In the genomic region with DNA sequence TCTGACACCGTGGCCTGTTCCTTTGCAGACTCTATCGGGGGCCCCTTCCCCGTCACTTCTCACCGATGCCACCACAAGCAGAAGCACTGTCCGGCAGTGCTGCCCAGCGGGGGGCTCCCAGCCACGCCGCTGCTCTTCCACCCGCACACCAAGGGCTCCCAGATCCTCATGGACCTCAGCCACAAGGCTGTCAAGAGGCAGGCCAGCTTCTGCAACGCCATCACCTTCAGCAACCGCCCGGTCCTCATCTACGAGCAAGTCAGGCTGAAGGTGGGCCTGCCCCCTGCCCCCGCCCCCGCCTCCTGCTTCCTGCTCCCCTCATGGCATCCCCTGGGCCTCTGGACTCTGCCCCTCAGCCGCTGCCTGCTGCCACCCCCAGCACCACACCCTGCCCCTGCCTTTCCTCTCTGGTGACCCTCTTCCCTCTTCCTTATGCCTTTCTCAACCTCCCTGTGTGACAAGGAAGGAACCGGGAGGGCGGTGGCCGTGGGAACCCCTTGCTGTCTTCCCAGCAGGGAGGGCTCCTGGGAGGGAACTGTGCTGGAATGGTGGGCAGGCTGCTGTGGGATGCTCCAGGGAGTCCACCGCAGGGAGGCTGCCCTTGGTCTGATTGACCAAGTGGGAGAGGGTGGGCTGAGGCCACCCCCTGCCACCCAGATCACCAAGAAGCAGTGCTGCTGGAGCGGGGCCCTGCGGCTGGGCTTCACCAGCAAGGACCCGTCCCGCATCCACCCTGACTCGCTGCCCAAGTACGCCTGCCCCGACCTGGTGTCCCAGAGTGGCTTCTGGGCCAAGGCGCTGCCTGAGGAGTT, we compare ENCODE assay signal across 18 cellular contexts.
"Had no signal": no experiment of that assay in that cellular context is flagged by ENCODE, and none has a peak within 500 bp of the region (broad histone marks: within the 10 kb centered on the region; RNA-seq: fewer than 3 reads in every experiment).

No MANE protein-coding gene starts in this region.

- H3K27ac Mint-ChIP-seq: naive thymus-derived CD4-positive, alpha-beta T cell; stimulated activated naive B cell treated with anti-CD40 and anti-IgM and Interleukin-4, amounts not matched to agents 10 μg/mL and 1 μg/mL and 100 μg/mL, for 72 hours had no signal

- H3K36me3 Mint-ChIP-seq: neural progenitor cell; stimulated activated naive B cell treated with anti-CD40 and anti-IgM and Interleukin-4, amounts not matched to agents 10 μg/mL and 1 μg/mL and 100 μg/mL, for 72 hours had no signal

- DNase-seq: cortex of kidney; dorsolateral prefrontal cortex; effector CD8-positive, alpha-beta T cell; heart right ventricle; kidney; left cardiac atrium; mesendoderm; naive thymus-derived CD4-positive, alpha-beta T cell; occipital lobe; right lobe of liver; spleen; stimulated activated CD4-positive, alpha-beta T cell treated with anti-CD3 and anti-CD28 coated beads, Interleukin-2, amount 100 ng/mL, for 24 hours; stimulated activated CD4-positive, alpha-beta T cell treated with anti-CD3 and anti-CD28 coated beads, Interleukin-4, amount 100 ng/mL, for 4 hours; stimulated activated naive B cell treated with anti-CD40 and anti-IgM and Interleukin-4, amounts not matched to agents 10 μg/mL and 1 μg/mL and 100 μg/mL, for 72 hours; trophoblast cell had no signal

- H3K4me1 Mint-ChIP-seq: central memory CD8-positive, alpha-beta T cell; stimulated activated naive B cell treated with anti-CD40 and anti-IgM and Interleukin-4, amounts not matched to agents 10 μg/mL and 1 μg/mL and 100 μg/mL, for 72 hours had no signal

- ATAC-seq: naive thymus-derived CD4-positive, alpha-beta T cell; pancreas; stimulated activated naive B cell treated with anti-CD40 and anti-IgM and Interleukin-4, amounts not matched to agents 10 μg/mL and 1 μg/mL and 100 μg/mL, for 72 hours had no signal

- H3K4me3 Mint-ChIP-seq: central memory CD8-positive, alpha-beta T cell; naive thymus-derived CD4-positive, alpha-beta T cell; neural progenitor cell; stimulated activated naive B cell treated with anti-CD40 and anti-IgM and Interleukin-4, amounts not matched to agents 10 μg/mL and 1 μg/mL and 100 μg/mL, for 72 hours had no signal

- H3K9me3 Mint-ChIP-seq: central memory CD8-positive, alpha-beta T cell; naive thymus-derived CD4-positive, alpha-beta T cell; neural progenitor cell; stimulated activated naive B cell treated with anti-CD40 and anti-IgM and Interleukin-4, amounts not matched to agents 10 μg/mL and 1 μg/mL and 100 μg/mL, for 72 hours had no signal
